Comparison of ENCODE assay signal across 12 cellular contexts in genomic region chr7:14924398-14924797, GRCh38. TPM values are rescaled to one million over a fixed set of nuclear protein-coding genes. Genes with fewer than 3 reads are reported as not detected.
DNase-seq lines count a peak whose midpoint lies in the region; ATAC-seq, FAIRE-seq and TF ChIP-seq lines count a peak whose summit lies in the region.
"Had no signal": no experiment of that assay in that cellular context is flagged by ENCODE, and none has a peak within 500 bp of the region (broad histone marks: within the 10 kb centered on the region; RNA-seq: fewer than 3 reads in every experiment).

No MANE protein-coding gene starts in this region.

- no peak overlapping the region for H3K14ac ChIP-seq in mesenchymal stem cell (ENCODE audit: low read length in 2 of 2)

- DNase-seq in DMS53 (lab: John Stamatoyannopoulos, UW) (peak; percentile 43), bronchial epithelial cell (ENCODE audit: low read depth) (peak; percentile 10), mesenchymal stem cell (no peak), spleen (no peak), nephron progenitor cell (no peak)
- DNase-seq: midbrain, NCI-H187, ovary had no signal

- no peak overlapping the region for H2BK12ac ChIP-seq in mesenchymal stem cell (ENCODE audit: low read length in 2 of 2)

- H2AFZ ChIP-seq in mesenchymal stem cell (ENCODE audit: low read depth, low read length), result no peak overlapping the region

- no peak overlapping the region for H3K18ac ChIP-seq in mesenchymal stem cell (ENCODE audit: low read depth in 1 of 2, low read length in 2 of 2)

- H3K27ac ChIP-seq in mesenchymal stem cell (ENCODE audit: low read length, poor library complexity, severe bottlenecking) (no peak overlapping the region), spleen (no peak overlapping the region)
- H3K27ac ChIP-seq: ovary had no signal

- no peaks in the 10 kb centered on the region for H3K4me1 ChIP-seq in mesenchymal stem cell (ENCODE audit: control insufficient read depth, insufficient read depth, low read depth, low read length)
- no peaks in the 10 kb centered on the region for H3K4me1 ChIP-seq in spleen

- no peak overlapping the region for H3K4me3 ChIP-seq in bronchial epithelial cell (ENCODE audit: low read depth, low read length)
- no peak overlapping the region for H3K4me3 ChIP-seq in mesenchymal stem cell (ENCODE audit: insufficient read depth in 1 of 2, low read depth in 1 of 2, low read length in 2 of 2)
- no peak overlapping the region for H3K4me3 ChIP-seq in spleen
- H3K4me3 ChIP-seq: ovary had no signal

- TF ChIP-seq POLR2A in spleen (IDR thresholded peaks at IDR 0.05), result no peak

- H2BK5ac ChIP-seq in mesenchymal stem cell (ENCODE audit: low read depth, low read length, poor library complexity, severe bottlenecking), result no peak overlapping the region

- no peaks in the 10 kb centered on the region for H3K36me3 Mint-ChIP-seq in nephron progenitor cell (ENCODE audit: low read depth)
- H3K36me3 Mint-ChIP-seq: activated naive CD8-positive, alpha-beta T cell had no signal

- TF ChIP-seq CTCF in bronchial epithelial cell (IDR thresholded peaks at IDR 0.05; ENCODE audit: insufficient read depth, low read length, severe bottlenecking) (no peak), spleen (IDR thresholded peaks at IDR 0.05 in 8 of 11, conservative IDR thresholded peaks at IDR 0.05 in 3 of 11) (no peak), nephron progenitor cell (IDR thresholded peaks at IDR 0.05) (no peak)

- H2BK120ac ChIP-seq in mesenchymal stem cell (ENCODE audit: low read depth, low read length), result no peak overlapping the region

- no peak overlapping the region for H3K23ac ChIP-seq in mesenchymal stem cell (ENCODE audit: low read length in 2 of 2)

- H3K36me3 ChIP-seq in bronchial epithelial cell (ENCODE audit: control insufficient read depth, insufficient read depth, low read length) (no peaks in the 10 kb centered on the region), mesenchymal stem cell (ENCODE audit: control insufficient read depth in 1 of 2, insufficient read depth in 2 of 2, low read depth in 1 of 2, low read length in 2 of 2) (no peaks in the 10 kb centered on the region), spleen (no peaks in the 10 kb centered on the region)
- H3K36me3 ChIP-seq: ovary had no signal

- H3K4me1 Mint-ChIP-seq in nephron progenitor cell, result no peaks in the 10 kb centered on the region

- no peak overlapping the region for H3K27ac Mint-ChIP-seq in nephron progenitor cell
- H3K27ac Mint-ChIP-seq: activated naive CD8-positive, alpha-beta T cell had no signal

- no peak for TF ChIP-seq EP300 in Ishikawa (IDR thresholded peaks at IDR 0.05; ENCODE audit: borderline replicate concordance)

- peak; percentile 15; the same call in 1 of the 2 replicates for TF ChIP-seq RAD21 in Ishikawa (IDR thresholded peaks at IDR 0.05; ENCODE audit: low read depth)

- no peaks in the 10 kb centered on the region for H3K9me3 ChIP-seq in mesenchymal stem cell (ENCODE audit: control insufficient read depth, low read length)
- peaks cover 0 to 7% (median 0%) of the 10 kb centered on the region in 8 donors for H3K9me3 ChIP-seq in spleen
- H3K9me3 ChIP-seq: ovary had no signal

- H2AK5ac ChIP-seq in mesenchymal stem cell (ENCODE audit: low read length, severe bottlenecking), result no peak overlapping the region

- H3K4me3 Mint-ChIP-seq in nephron progenitor cell, result no peak overlapping the region
- H3K4me3 Mint-ChIP-seq: activated naive CD8-positive, alpha-beta T cell had no signal

- no peaks in the 10 kb centered on the region for H3K9me3 Mint-ChIP-seq in nephron progenitor cell

- H4K8ac ChIP-seq in mesenchymal stem cell (ENCODE audit: low read length), result no peak overlapping the region

- no peaks in the 10 kb centered on the region for H3K79me1 ChIP-seq in mesenchymal stem cell (replicated peaks; ENCODE audit: low read length, poor library complexity, severe bottlenecking)

- no peak for ATAC-seq in GM18867 (IDR thresholded peaks at IDR 0.05; ENCODE audit: unreplicated experiment)
- ATAC-seq: activated CD4-positive, CD25-positive, alpha-beta regulatory T cell treated with anti-CD3 and anti-CD28 coated beads, Interleukin-2, amount 50 U/mL, for 24 hours had no signal

- no peak overlapping the region for H2BK15ac ChIP-seq in mesenchymal stem cell (ENCODE audit: low read depth, poor library complexity, severe bottlenecking)

- no peaks in the 10 kb centered on the region for H3K27me3 ChIP-seq in bronchial epithelial cell (ENCODE audit: control insufficient read depth, insufficient read depth, low read length)
- no peaks in the 10 kb centered on the region for H3K27me3 ChIP-seq in mesenchymal stem cell (ENCODE audit: control insufficient read depth in 1 of 2, insufficient read depth in 1 of 2, low read length in 2 of 2)
- no peaks in the 10 kb centered on the region for H3K27me3 ChIP-seq in spleen (replicated peaks in 1 of 7)
- H3K27me3 ChIP-seq: ovary had no signal

- no peak overlapping the region for H3K4me2 ChIP-seq in mesenchymal stem cell (ENCODE audit: low read length, poor library complexity, severe bottlenecking)

- no CpG with 5 or more reads among the region's 1 CpG for WGBS in mesenchymal stem cell
- WGBS in spleen, 5 donors, result 51 to 74% (median 63%) methylated on average over 1 of the region's 1 CpG

- no peak for FAIRE-seq in bronchial epithelial cell (lab: Jason Lieb, UNC)

- H3K9ac ChIP-seq in mesenchymal stem cell (ENCODE audit: low read length), result peak overlapping the region; percentile 51

- no peak overlapping the region for H4K91ac ChIP-seq in mesenchymal stem cell (ENCODE audit: low read length)

- no peak overlapping the region for H3K4ac ChIP-seq in mesenchymal stem cell (ENCODE audit: low read depth in 1 of 2, low read length in 2 of 2)

- H3K27me3 Mint-ChIP-seq in nephron progenitor cell (ENCODE audit: low read depth, poor library complexity), result no peaks in the 10 kb centered on the region
- H3K27me3 Mint-ChIP-seq: activated naive CD8-positive, alpha-beta T cell had no signal

- intact Hi-C loops in spleen (cut with DNase I; ENCODE audit: low total_unique reads), result no loop called here

TF ChIP-seq in Ishikawa, 13 proteins besides CTCF, POLR2A, EP300 and RAD21:
- no peak for TF ChIP-seq NFIC (IDR thresholded peaks at IDR 0.05)

RNA-seq across cellular contexts. Expression of gene DGKB, which starts 21.8 kb away (rescaled TPM):
- total RNA-seq in bronchial epithelial cell (not detected in 2 replicates), spleen (under 1 TPM in 1 of 7 donors, not detected in 6; 0.26 TPM)
- polyA plus RNA-seq in mesenchymal stem cell (2013, experiment 1 of 2), result 0.01 TPM
- 0.01 TPM for polyA plus RNA-seq in mesenchymal stem cell (2013, experiment 2 of 2)
- polyA plus RNA-seq in spleen, result under 1 TPM; 0.02 to 0.03 (median 0.02) TPM

Comparison
In these comparisons a context has a peak if more than half of its experiments do, and no peak if none do; other contexts are left out.
1. DNase-seq: peak in DMS53 (single experiment) and bronchial epithelial cell (single experiment); none in mesenchymal stem cell (single experiment), spleen (single experiment) and nephron progenitor cell (single experiment).